1 cellular context compared by ENCODE assay signal in the genomic region with DNA sequence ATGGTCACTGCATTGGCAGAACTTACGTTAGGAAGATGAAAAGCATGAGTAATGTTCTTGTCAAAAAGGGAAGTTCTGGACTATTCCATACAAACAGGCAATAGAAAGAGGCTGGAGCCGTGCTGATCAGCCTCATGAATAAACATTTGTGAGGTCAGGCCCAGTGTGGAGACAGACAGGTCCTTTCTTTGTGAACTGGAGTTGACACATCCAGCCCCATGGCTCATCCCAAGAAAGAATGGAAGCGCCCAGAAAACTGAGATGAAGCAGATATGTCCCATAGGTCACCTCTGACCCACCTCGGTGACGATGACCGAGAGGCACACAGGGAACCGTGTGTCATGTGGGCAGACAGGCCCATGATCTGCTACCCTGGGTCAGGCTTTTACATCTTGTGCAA.
A peak's percentile ranks its signal among the peaks of the same experiment; 100 is the strongest.
TF ChIP-seq lines count a peak whose summit lies in the region.

No MANE protein-coding gene starts in this region.

TF ChIP-seq in GM12878, 131 proteins besides CTCF, POLR2A, EP300 and RAD21 (continued from another document):
- TF ChIP-seq, protein P1, sequence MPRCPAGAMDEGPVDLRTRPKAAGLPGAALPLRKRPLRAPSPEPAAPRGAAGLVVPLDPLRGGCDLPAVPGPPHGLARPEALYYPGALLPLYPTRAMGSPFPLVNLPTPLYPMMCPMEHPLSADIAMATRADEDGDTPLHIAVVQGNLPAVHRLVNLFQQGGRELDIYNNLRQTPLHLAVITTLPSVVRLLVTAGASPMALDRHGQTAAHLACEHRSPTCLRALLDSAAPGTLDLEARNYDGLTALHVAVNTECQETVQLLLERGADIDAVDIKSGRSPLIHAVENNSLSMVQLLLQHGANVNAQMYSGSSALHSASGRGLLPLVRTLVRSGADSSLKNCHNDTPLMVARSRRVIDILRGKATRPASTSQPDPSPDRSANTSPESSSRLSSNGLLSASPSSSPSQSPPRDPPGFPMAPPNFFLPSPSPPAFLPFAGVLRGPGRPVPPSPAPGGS (IDR thresholded peaks at IDR 0.05; ENCODE audit: borderline replicate concordance, insufficient read depth, low read depth, low read length, poor library complexity, severe bottlenecking) = peak; percentile 13
- no peak for TF ChIP-seq SUZ12 (IDR thresholded peaks at IDR 0.05; ENCODE audit: unreplicated experiment)
